ENCODE assay signal across 9 cellular contexts in genomic region chr5:171984748-171985419, GRCh38. TPM values are rescaled to one million over a fixed set of nuclear protein-coding genes. Genes with fewer than 3 reads are reported as not detected.
DNase-seq lines count a peak whose midpoint lies in the region; ATAC-seq, FAIRE-seq and TF ChIP-seq lines count a peak whose summit lies in the region.
"Had no signal": no experiment of that assay in that cellular context is flagged by ENCODE, and none has a peak within 500 bp of the region (broad histone marks: within the 10 kb centered on the region; RNA-seq: fewer than 3 reads in every experiment).

No MANE protein-coding gene starts in this region.

- H3K9me3 Mint-ChIP-seq in endothelial cell (ENCODE audit: unreplicated experiment): no peaks in the 10 kb centered on the region

- POLR2A ChIA-PET in RWPE1 (lab: Yijun Ruan, JAX; ENCODE audit: low non-redundant PET): no interaction called here

- peaks cover 19% of the 10 kb centered on the region for H3K4me1 Mint-ChIP-seq in endothelial cell (ENCODE audit: unreplicated experiment)

- peak overlapping the region; percentile 4 for H3K27ac Mint-ChIP-seq in endothelial cell (ENCODE audit: unreplicated experiment)

- H3K36me3 Mint-ChIP-seq in endothelial cell (ENCODE audit: low read depth, unreplicated experiment): peaks cover 10% of the 10 kb centered on the region

- no peak overlapping the region for H3K4me3 Mint-ChIP-seq in endothelial cell (ENCODE audit: unreplicated experiment)

- FAIRE-seq in GM19239 (lab: Jason Lieb, UNC): peak; percentile 75

- no peak for ATAC-seq in HG03097 (IDR thresholded peaks at IDR 0.05; ENCODE audit: low FRiP score, unreplicated experiment)
- no peak for ATAC-seq in HG03159 (IDR thresholded peaks at IDR 0.05; ENCODE audit: unreplicated experiment)

- DNase-seq in AG08395 (ENCODE audit: low spot score) (peak; percentile 72), GM19239 (ENCODE audit: insufficient read length, low spot score) (no peak), RWPE1 (ENCODE audit: low spot score) (peak; percentile 18), endothelial cell (ENCODE audit: low spot score) (no peak), NCI-H2029 (lab: John Stamatoyannopoulos, UW) (no peak), NCI-H2029 treated with DMSO at 0.1 percent for 48 hours (lab: John Stamatoyannopoulos, UW) (no peak)
- DNase-seq: sigmoid colon had no signal

- H3K27ac ChIP-seq in RWPE1: no peak overlapping the region
- H3K27ac ChIP-seq: sigmoid colon had no signal

- peaks cover 2% of the 10 kb centered on the region for H3K27me3 Mint-ChIP-seq in endothelial cell (ENCODE audit: unreplicated experiment)

- TF ChIP-seq CTCF in RWPE1 (conservative IDR thresholded peaks at IDR 0.05; ENCODE audit: low read depth) (no peak), endothelial cell (IDR thresholded peaks at IDR 0.05; ENCODE audit: unreplicated experiment) (no peak)

- CTCF ChIA-PET in RWPE1 (lab: Yijun Ruan, JAX): interaction anchor here (0.7 to 1.0 kb wide), 3 partner anchors 25 to 317 kb away, joined by 3 to 4 read pairs (median 3); no protein-coding TSS in a partner anchor

RNA-seq across cellular contexts. Expression of gene FBXW11, which starts 21.6 kb away (rescaled TPM):
- 62.0 TPM for total RNA-seq in endothelial cell (ENCODE audit: unreplicated experiment)

Comparison
In these comparisons a context has a peak if more than half of its experiments do, and no peak if none do; other contexts are left out.
1. DNase-seq: peak in AG08395 (single experiment) and RWPE1 (single experiment); none in GM19239 (single experiment), endothelial cell (single experiment), NCI-H2029 (single experiment) and NCI-H2029 treated with DMSO at 0.1 percent for 48 hours (single experiment).